Comparison of ENCODE assay signal across 1 cellular context in genomic region chr17:37825851-37826250, GRCh38.
TF ChIP-seq lines count a peak whose summit lies in the region.

No MANE protein-coding gene starts in this region.

TF ChIP-seq in K562, 482 proteins besides CTCF, POLR2A, EP300 and RAD21 (continued from another document):
- TF ChIP-seq NKRF (IDR thresholded peaks at IDR 0.05; ENCODE audit: borderline replicate concordance), result no peak
- TF ChIP-seq THAP7 (CRISPR knock-in tag; IDR thresholded peaks at IDR 0.05), result no peak
- TF ChIP-seq TBP (optimal IDR thresholded peaks at IDR 0.05; ENCODE audit: low read depth, low read length), result no peak
- no peak for TF ChIP-seq MBD1 (CRISPR knock-in tag; IDR thresholded peaks at IDR 0.05)
